ENCODE assay signal across 28 cellular contexts in genomic region chr11:31828217-31828616, GRCh38. TPM values are rescaled to one million over a fixed set of nuclear protein-coding genes. Genes with fewer than 3 reads are reported as not detected.
"Had no signal": no experiment of that assay in that cellular context is flagged by ENCODE, and none has a peak within 500 bp of the region (broad histone marks: within the 10 kb centered on the region; RNA-seq: fewer than 3 reads in every experiment).

No MANE protein-coding gene starts in this region.

- FAIRE-seq: bronchial epithelial cell had no signal

- ATAC-seq: activated CD8-positive, alpha-beta T cell treated with anti-CD3 and anti-CD28 coated beads, Interleukin-2, amount 10 ng/mL, durations not matched to agents 7 days and 5 days; T-helper 17 cell; WTC11 had no signal

- DNase-seq: activated CD4-positive, alpha-beta T cell treated with anti-CD3 and anti-CD28 coated beads for 48 hours; activated CD4-positive, alpha-beta T cell treated with anti-CD3 and anti-CD28 coated beads, Interleukin-2, amount 50 U/mL, for 4 hours; activated CD4-positive, CD25-positive, alpha-beta regulatory T cell treated with anti-CD3 and anti-CD28 coated beads, Interleukin-2, amount 50 U/mL, for 72 hours; activated CD8-positive, alpha-beta memory T cell treated with anti-CD3 and anti-CD28 coated beads, Interleukin-2, amount 50 U/mL, for 48 hours; activated CD8-positive, alpha-beta T cell treated with anti-CD3 and anti-CD28 coated beads, Interleukin-2, amount 10 ng/mL, durations not matched to agents 7 days and 5 days; activated effector memory CD4-positive, alpha-beta T cell treated with anti-CD3 and anti-CD28 coated beads, Interleukin-2, amount 50 U/mL, for 16 hours; activated naive CD4-positive, alpha-beta T cell treated with anti-CD3 and anti-CD28 coated beads, Interleukin-2, amount 10 ng/mL, durations not matched to agents 7 days and 5 days; activated naive CD8-positive, alpha-beta T cell treated with anti-CD3 and anti-CD28 coated beads for 36 hours; activated T-cell treated with anti-CD3 and anti-CD28 coated beads, Interleukin-2, amount 50 U/mL, for 1 hour; adrenal gland; anterior cingulate cortex; Karpas-422; MM.1S; NCI-H1105; NCI-H1436; NCI-H1694 treated with DMSO at 0.1 percent for 48 hours; NCI-H2029 treated with DMSO at 0.1 percent for 48 hours; NCI-H345; NCI-H510A; NCI-H526 treated with DMSO at 0.1 percent for 48 hours; NCI-H82; SIG-M5; T-helper 17 cell; T-helper 9 cell had no signal

- H3K36me3 ChIP-seq: adrenal gland had no signal

- H3K27ac ChIP-seq: adrenal gland had no signal

- H3K36me3 Mint-ChIP-seq: activated naive CD8-positive, alpha-beta T cell treated with anti-CD3 and anti-CD28 coated beads for 36 hours; WTC11 had no signal

- H3K9me3 ChIP-seq: adrenal gland had no signal

- H3K27ac Mint-ChIP-seq: activated CD8-positive, alpha-beta T cell treated with anti-CD3 and anti-CD28 coated beads, Interleukin-2, amount 10 ng/mL, durations not matched to agents 7 days and 5 days; activated naive CD4-positive, alpha-beta T cell treated with anti-CD3 and anti-CD28 coated beads, Interleukin-2, amount 10 ng/mL, durations not matched to agents 7 days and 5 days; activated naive CD8-positive, alpha-beta T cell treated with anti-CD3 and anti-CD28 coated beads for 36 hours; T-helper 17 cell; WTC11 had no signal

- H3K4me1 ChIP-seq: adrenal gland had no signal

- H3K4me3 ChIP-seq: adrenal gland had no signal

- H3K4me3 Mint-ChIP-seq: activated naive CD4-positive, alpha-beta T cell treated with anti-CD3 and anti-CD28 coated beads, Interleukin-2, amount 10 ng/mL, durations not matched to agents 7 days and 5 days; activated naive CD8-positive, alpha-beta T cell treated with anti-CD3 and anti-CD28 coated beads for 36 hours; central memory CD8-positive, alpha-beta T cell had no signal

- H3K9me3 Mint-ChIP-seq: activated naive CD4-positive, alpha-beta T cell treated with anti-CD3 and anti-CD28 coated beads, Interleukin-2, amount 10 ng/mL, durations not matched to agents 7 days and 5 days; central memory CD8-positive, alpha-beta T cell; WTC11 had no signal

RNA-seq across cellular contexts. Expression of gene PAX6, which starts 17.1 kb away (rescaled TPM):
- total RNA-seq: activated CD8-positive, alpha-beta T cell treated with anti-CD3 and anti-CD28 coated beads, Interleukin-2, amount 10 ng/mL, durations not matched to agents 7 days and 5 days; activated naive CD8-positive, alpha-beta T cell treated with anti-CD3 and anti-CD28 coated beads for 36 hours; bronchial epithelial cell; OCI-LY7; T-helper 17 cell had no signal
